ENCODE assay signal across 2 cellular contexts in the genomic region with DNA sequence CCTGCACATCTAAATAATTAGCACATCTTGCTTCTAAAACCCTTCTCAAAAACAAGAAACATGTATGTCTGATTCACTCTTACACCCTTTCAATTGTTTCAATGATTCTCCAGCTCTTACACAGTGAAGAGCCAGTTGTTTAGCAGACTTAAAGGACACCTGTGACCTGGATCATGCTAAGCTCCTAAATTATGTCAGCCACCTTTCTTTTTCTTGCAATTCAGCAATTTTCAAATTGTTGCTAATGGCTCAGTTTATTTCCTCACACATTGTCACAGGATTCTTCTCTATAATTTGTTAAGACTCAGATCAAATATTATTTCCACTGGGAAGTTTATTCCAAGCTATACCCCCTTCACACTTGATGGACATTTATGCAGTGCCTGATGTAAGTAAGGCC.
A peak's percentile ranks its signal among the peaks of the same experiment; 100 is the strongest.
TF ChIP-seq lines count a peak whose summit lies in the region.

No MANE protein-coding gene starts in this region.

TF ChIP-seq in HepG2, 621 proteins besides CTCF, POLR2A, EP300 and RAD21:
- peak; percentile 74 for TF ChIP-seq MAFF (IDR thresholded peaks at IDR 0.05; ENCODE audit: low read depth, low read length)
- TF ChIP-seq ZNF263 (CRISPR knock-in tag; IDR thresholded peaks at IDR 0.05): no peak
- TF ChIP-seq MAFK (conservative IDR thresholded peaks at IDR 0.05 in 1 of 2, IDR thresholded peaks at IDR 0.05 in 1 of 2; ENCODE audit: low read length in 2 of 2): peak; percentile 58 to 77

TF ChIP-seq in K562, 482 proteins besides CTCF, POLR2A, EP300 and RAD21:
- TF ChIP-seq MAFF (IDR thresholded peaks at IDR 0.05; ENCODE audit: low read length) (peak; percentile 50), KLF16 (IDR thresholded peaks at IDR 0.05) (no peak), MAFG (tag; conservative IDR thresholded peaks at IDR 0.05) (peak; percentile 50), C11orf30 (IDR thresholded peaks at IDR 0.05; ENCODE audit: low read depth) (peak; percentile 40; the same call in 1 of the 2 replicates), ZNF316 (IDR thresholded peaks at IDR 0.05) (peak; percentile 58; the same call in 1 of the 2 replicates), ZNF589 (CRISPR knock-in tag; IDR thresholded peaks at IDR 0.05; ENCODE audit: low read depth) (no peak), ILK (tag; IDR thresholded peaks at IDR 0.05; ENCODE audit: borderline replicate concordance, low read depth) (no peak)
TF ChIP-seq in K562: peak in this region for 4.
